In genomic region chr5:43192558-43193170, GRCh38 we compare ENCODE assay signal across 8 cellular contexts. TPM values are rescaled to one million over a fixed set of nuclear protein-coding genes. Genes with fewer than 3 reads are reported as not detected.
DNase-seq lines count a peak whose midpoint lies in the region; ATAC-seq and TF ChIP-seq lines count a peak whose summit lies in the region.

No MANE protein-coding gene starts in this region.

- H3K4me1 Mint-ChIP-seq in natural killer cell treated with Interleukin-12 subunit alpha and Interleukin-12 subunit beta and Interleukin-15 and Interleukin-18, amount 100 ng/mL, for 72 hours (ENCODE audit: low read depth in 2 of 2), result peaks cover 22 to 28% of the 10 kb centered on the region in 2 donors

- H3K4me3 Mint-ChIP-seq in natural killer cell treated with Interleukin-12 subunit alpha and Interleukin-12 subunit beta and Interleukin-15 and Interleukin-18, amount 100 ng/mL, for 72 hours, result peak overlapping the region; percentile 85

- H3K27ac Mint-ChIP-seq in natural killer cell treated with Interleukin-12 subunit alpha and Interleukin-12 subunit beta and Interleukin-15 and Interleukin-18, amount 100 ng/mL, for 72 hours, result peak overlapping the region in 1 of 2 donors; percentile 83

- peak; percentile 29 for DNase-seq in activated T-cell treated with anti-CD3 and anti-CD28 coated beads for 48 hours (ENCODE audit: low read depth)
- peak; percentile 18 for DNase-seq in fibroblast of gingiva (ENCODE audit: low read depth)
- peak; percentile 61 for DNase-seq in natural killer cell treated with Interleukin-12 subunit alpha and Interleukin-12 subunit beta and Interleukin-15 and Interleukin-18, amount 100 ng/mL, for 72 hours (ENCODE audit: low spot score)
- DNase-seq in tibial nerve (ENCODE audit: low spot score in 2 of 2), result peak in 1 of 2 donors; percentile 6
- DNase-seq in AML-193 (lab: John Stamatoyannopoulos, UW), result no peak

- peaks cover 0 to 11% (median 0%) of the 10 kb centered on the region in 11 experiments; a peak in 4 of 22 replicates for H3K36me3 ChIP-seq in BLaER1 treated with 17β-estradiol and CSF1 and Interleukin-3, amounts not matched to agents 10 nM and 100 nM
- H3K36me3 ChIP-seq in tibial nerve, result no peaks in the 10 kb centered on the region

- no peaks in the 10 kb centered on the region for H4K20me1 ChIP-seq in BLaER1 treated with 17β-estradiol and CSF1 and Interleukin-3, amounts not matched to agents 10 nM and 100 nM

- peaks cover 29 to 47% (median 43%) of the 10 kb centered on the region in 11 experiments for H3K27me3 ChIP-seq in BLaER1 treated with 17β-estradiol and CSF1 and Interleukin-3, amounts not matched to agents 10 nM and 100 nM
- no peaks in the 10 kb centered on the region for H3K27me3 ChIP-seq in tibial nerve

- peaks cover 12 to 27% (median 22%) of the 10 kb centered on the region in 11 experiments; a peak in 21 of 22 replicates for H3K9me3 ChIP-seq in BLaER1 treated with 17β-estradiol and CSF1 and Interleukin-3, amounts not matched to agents 10 nM and 100 nM (replicated peaks in 1 of 11)
- no peaks in the 10 kb centered on the region for H3K9me3 ChIP-seq in tibial nerve

- H3K4me2 ChIP-seq in BLaER1 treated with 17β-estradiol and CSF1 and Interleukin-3, amounts not matched to agents 10 nM and 100 nM, result peak overlapping the region in 10 of 11 experiments; percentile 14 to 79 (median 58); a peak in 17 of 22 replicates

- no peaks in the 10 kb centered on the region for H3K36me3 Mint-ChIP-seq in natural killer cell treated with Interleukin-12 subunit alpha and Interleukin-12 subunit beta and Interleukin-15 and Interleukin-18, amount 100 ng/mL, for 72 hours

- TF ChIP-seq CTCF in tibial nerve (IDR thresholded peaks at IDR 0.05), result no peak

- peak; percentile 17 for ATAC-seq in GM19463 (IDR thresholded peaks at IDR 0.05; ENCODE audit: unreplicated experiment)
- peak; percentile 13 for ATAC-seq in HG03571 (IDR thresholded peaks at IDR 0.05; ENCODE audit: unreplicated experiment)
- ATAC-seq in natural killer cell treated with Interleukin-12 subunit alpha and Interleukin-12 subunit beta and Interleukin-15 and Interleukin-18, amount 100 ng/mL, for 72 hours, result peak; percentile 63 to 65

- peak overlapping the region in 7 of 10 experiments; percentile 7 to 61 (median 18); a peak in 7 of 20 replicates for H3K4me3 ChIP-seq in BLaER1 treated with 17β-estradiol and CSF1 and Interleukin-3, amounts not matched to agents 10 nM and 100 nM
- peak overlapping the region; percentile 54 to 71 (median 62) for H3K4me3 ChIP-seq in tibial nerve

- peaks cover 6 to 10% of the 10 kb centered on the region in 2 donors for H3K27me3 Mint-ChIP-seq in natural killer cell treated with Interleukin-12 subunit alpha and Interleukin-12 subunit beta and Interleukin-15 and Interleukin-18, amount 100 ng/mL, for 72 hours

- TF ChIP-seq POLR2A in tibial nerve (IDR thresholded peaks at IDR 0.05), result no peak

- H3K4me1 ChIP-seq in BLaER1 treated with 17β-estradiol and CSF1 and Interleukin-3, amounts not matched to agents 10 nM and 100 nM, result peaks cover 0 to 28% (median 18%) of the 10 kb centered on the region in 10 experiments; a peak in 15 of 20 replicates
- H3K4me1 ChIP-seq in tibial nerve, result peaks cover 0 to 41% (median 10%) of the 10 kb centered on the region in 4 donors

- 1 to 2% methylated on average over 10 to 45 of the region's 49 CpGs for WGBS in tibial nerve, 2 donors

- no peaks in the 10 kb centered on the region for H3K9me3 Mint-ChIP-seq in natural killer cell treated with Interleukin-12 subunit alpha and Interleukin-12 subunit beta and Interleukin-15 and Interleukin-18, amount 100 ng/mL, for 72 hours

- peak overlapping the region in 3 of 11 experiments; percentile 43 to 72 (median 63); a peak in 5 of 22 replicates for H3K27ac ChIP-seq in BLaER1 treated with 17β-estradiol and CSF1 and Interleukin-3, amounts not matched to agents 10 nM and 100 nM
- H3K27ac ChIP-seq in tibial nerve, result peak overlapping the region; percentile 69 to 89 (median 76)

- TF ChIP-seq EP300 in tibial nerve (IDR thresholded peaks at IDR 0.05), result no peak

- H3K9ac ChIP-seq in BLaER1 treated with 17β-estradiol and CSF1 and Interleukin-3, amounts not matched to agents 10 nM and 100 nM, result peak overlapping the region in 1 of 11 experiments; percentile 24; a peak in 2 of 22 replicates

RNA-seq across cellular contexts. Expression of gene NIM1K, which starts 0.6 kb away (rescaled TPM):
- total RNA-seq in natural killer cell treated with Interleukin-12 subunit alpha and Interleukin-12 subunit beta and Interleukin-15 and Interleukin-18, amount 100 ng/mL, for 72 hours, result 1 to 10 TPM; 2.5 to 2.9 TPM
- 1 to 10 TPM; 2.0 to 4.8 (median 3.6) TPM for total RNA-seq in tibial nerve

Comparison
In these comparisons a context has a peak if more than half of its experiments do, and no peak if none do; other contexts are left out.
1. ATAC-seq: peak in every context shown above with its lines; median percentile 64 in natural killer cell treated with Interleukin-12 subunit alpha and Interleukin-12 subunit beta and Interleukin-15 and Interleukin-18, amount 100 ng/mL, for 72 hours; 17 in GM19463; 13 in HG03571.
2. DNase-seq: peak in activated T-cell treated with anti-CD3 and anti-CD28 coated beads for 48 hours (single experiment), fibroblast of gingiva (single experiment) and natural killer cell treated with Interleukin-12 subunit alpha and Interleukin-12 subunit beta and Interleukin-15 and Interleukin-18, amount 100 ng/mL, for 72 hours (single experiment); none in AML-193 (0 of 2).